ENCODE assay signal across 26 cellular contexts in the genomic region with DNA sequence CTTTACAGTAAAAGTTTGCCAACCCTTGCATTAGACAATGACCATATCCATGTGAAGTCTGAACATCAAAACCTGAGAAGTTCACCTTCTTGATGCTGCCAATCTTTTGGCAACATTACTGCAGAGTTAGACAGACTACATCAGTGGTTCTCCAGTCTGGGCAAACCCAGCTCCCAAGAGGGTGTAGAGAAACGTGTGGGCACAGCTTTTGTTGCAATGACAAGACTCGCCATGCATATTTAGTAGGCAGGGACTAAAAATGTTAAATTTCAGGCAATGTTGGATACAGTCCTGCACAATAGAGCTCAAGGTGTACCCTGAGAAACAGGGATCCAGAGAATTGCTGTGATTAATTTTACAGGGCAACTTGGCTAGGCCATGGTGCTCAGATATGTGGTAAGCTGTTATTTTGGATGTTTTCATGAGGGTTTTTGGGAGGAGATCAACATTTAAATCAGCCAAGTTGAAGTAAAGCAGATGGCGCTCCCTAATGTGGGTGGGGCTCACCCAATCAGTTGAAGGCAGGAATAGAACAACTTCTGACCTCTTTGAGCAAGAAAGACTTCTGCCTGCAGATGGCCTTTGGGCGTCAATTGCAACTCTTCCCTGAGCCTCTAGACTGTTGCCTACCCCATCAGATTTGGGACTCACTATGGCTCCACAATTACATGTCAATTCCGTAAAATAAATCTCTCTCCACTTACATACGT. TPM values are rescaled to one million over a fixed set of nuclear protein-coding genes. Genes with fewer than 3 reads are reported as not detected.
"Had no signal": no experiment of that assay in that cellular context is flagged by ENCODE, and none has a peak within 500 bp of the region (broad histone marks: within the 10 kb centered on the region; RNA-seq: fewer than 3 reads in every experiment).

No MANE protein-coding gene starts in this region.

- H3K4me3 ChIP-seq: SJSA1, SK-N-MC had no signal

- H3K36me3 ChIP-seq: SJSA1 had no signal

- H3K4me1 ChIP-seq: SJSA1 had no signal

- DNase-seq: Kasumi-1, KG1, MM.1S, NCI-H1092 treated with DMSO at 0.1 percent for 48 hours, NCI-H1436, NCI-H187, NCI-H2029, NCI-H2081 treated with DMSO at 0.1 percent for 48 hours, NCI-H2171, NCI-H226, NCI-H446, NCI-H510A, NCI-H524 treated with DMSO at 0.1 percent for 48 hours, NCI-H69, NCI-H774, Right ventricle myocardium superior, RPMI8226, SIG-M5, SW 1271, T-cell had no signal

- FAIRE-seq: HTR-8/SVneo, RCC 7860 had no signal

- ATAC-seq: T-cell had no signal

- H3K9me3 ChIP-seq: SJSA1 had no signal

- H3K27ac ChIP-seq: HL-60, SJSA1, SK-N-MC had no signal

- H3K27me3 ChIP-seq: SJSA1 had no signal

RNA-seq across cellular contexts. Expression of a gene that starts 37.6 kb away (rescaled TPM):
- total RNA-seq: M059J, Right ventricle myocardium superior, SJSA1, T-cell had no signal
